Comparison of ENCODE assay signal across 1 cellular context in genomic region chr14:69692542-69693053, GRCh38.
TF ChIP-seq lines count a peak whose summit lies in the region.

No MANE protein-coding gene starts in this region.

TF ChIP-seq in liver, 16 proteins besides CTCF, POLR2A, EP300 and RAD21 (continued from another document):
- TF ChIP-seq HNF4G (IDR thresholded peaks at IDR 0.05) (peak; percentile 87), RXRA (IDR thresholded peaks at IDR 0.05) (peak; percentile 51 to 61), EGR1 (IDR thresholded peaks at IDR 0.05; ENCODE audit: low read depth in 2 of 2) (no peak), MAX (IDR thresholded peaks at IDR 0.05) (no peak), NR2F2 (IDR thresholded peaks at IDR 0.05) (no peak), SP1 (IDR thresholded peaks at IDR 0.05) (peak; percentile 77), HNF4A (conservative IDR thresholded peaks at IDR 0.05) (peak; percentile 92 to 95), TAF1 (conservative IDR thresholded peaks at IDR 0.05) (no peak), ZBTB33 (IDR thresholded peaks at IDR 0.05) (no peak)
TF ChIP-seq in liver: peak in this region for 5.
